In the genomic region with DNA sequence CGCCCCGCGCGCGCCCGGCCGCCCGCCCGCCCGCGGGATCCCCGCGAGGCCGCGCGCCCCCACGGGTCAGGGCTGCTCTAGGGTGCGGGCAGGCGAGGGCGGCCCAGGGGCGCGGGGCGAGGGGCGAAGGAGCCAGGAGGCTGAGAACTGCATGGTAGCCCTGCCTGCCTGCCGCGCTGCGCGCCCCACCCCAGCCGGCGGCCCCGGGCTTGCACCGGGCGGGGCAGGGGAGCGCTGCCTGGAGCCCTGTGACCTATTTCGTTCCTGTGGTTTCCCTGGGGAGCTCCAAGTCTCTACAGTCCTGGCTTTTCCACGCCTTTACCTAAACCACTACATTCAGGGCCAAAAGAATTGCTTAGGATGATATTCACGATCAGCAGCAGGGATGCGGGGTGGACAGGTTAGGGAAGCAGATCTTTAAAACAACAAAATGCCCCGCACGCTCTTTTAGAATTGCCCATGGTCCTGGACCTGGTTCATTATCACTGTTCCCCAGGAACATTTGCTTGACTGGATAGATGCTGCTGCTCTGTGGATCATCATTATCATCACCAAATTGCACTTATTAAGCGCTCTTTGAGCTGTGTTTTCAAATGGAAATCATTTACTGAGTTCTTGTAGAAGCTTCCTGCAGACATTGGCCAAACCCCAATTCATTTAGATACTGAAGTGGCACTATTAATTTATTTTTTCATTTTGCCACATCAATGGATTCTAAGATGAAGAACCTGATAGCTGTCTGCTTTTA, we compare ENCODE assay signal across 9 cellular contexts. TPM values are rescaled to one million over a fixed set of nuclear protein-coding genes. Genes with fewer than 3 reads are reported as not detected.
A peak's percentile ranks its signal among the peaks of the same experiment; 100 is the strongest.
DNase-seq lines count a peak whose midpoint lies in the region; ATAC-seq and TF ChIP-seq lines count a peak whose summit lies in the region.
"Had no signal": no experiment of that assay in that cellular context is flagged by ENCODE, and none has a peak within 500 bp of the region (broad histone marks: within the 10 kb centered on the region; RNA-seq: fewer than 3 reads in every experiment).

No MANE protein-coding gene starts in this region.

- no peaks in the 10 kb centered on the region for H3K36me3 Mint-ChIP-seq in activated T-cell treated with anti-CD3 and anti-CD28 coated beads, Interleukin-2, amount 50 U/mL, for 24 hours (ENCODE audit: low read depth)
- H3K36me3 Mint-ChIP-seq in WTC11, result no peaks in the 10 kb centered on the region
- H3K36me3 Mint-ChIP-seq in stimulated activated naive B cell treated with anti-CD40 and anti-IgM and Interleukin-4, amounts not matched to agents 10 μg/mL and 1 μg/mL and 100 μg/mL, for 72 hours, result no peaks in the 10 kb centered on the region

- H3K9me3 Mint-ChIP-seq in activated T-cell treated with anti-CD3 and anti-CD28 coated beads, Interleukin-2, amount 50 U/mL, for 24 hours, result no peaks in the 10 kb centered on the region
- no peaks in the 10 kb centered on the region for H3K9me3 Mint-ChIP-seq in WTC11
- H3K9me3 Mint-ChIP-seq in stimulated activated naive B cell treated with anti-CD40 and anti-IgM and Interleukin-4, amounts not matched to agents 10 μg/mL and 1 μg/mL and 100 μg/mL, for 72 hours, result no peaks in the 10 kb centered on the region

- no peak for DNase-seq in activated T-cell treated with anti-CD3 and anti-CD28 coated beads, Interleukin-2, amount 50 U/mL, for 24 hours
- DNase-seq in activated T-cell treated with anti-CD3 and anti-CD28 coated beads, Interleukin-2, amount 50 U/mL, for 48 hours, result no peak
- DNase-seq in WTC11 (ENCODE audit: low spot score) (peak; percentile 23), SKM-1 treated with dmso at 0.1 percent for 144 hours (lab: John Stamatoyannopoulos, UW; ENCODE audit: unreplicated experiment) (no peak), mesenteric fat pad (ENCODE audit: low spot score) (no peak), left lobe of liver (ENCODE audit: low spot score) (no peak)
- DNase-seq in stimulated activated naive B cell treated with anti-CD40 and anti-IgM and Interleukin-4, amounts not matched to agents 10 μg/mL and 1 μg/mL and 100 μg/mL, for 72 hours, result no peak
- DNase-seq: gastrocnemius medialis had no signal

- peaks cover 10% of the 10 kb centered on the region for H3K4me1 Mint-ChIP-seq in activated T-cell treated with anti-CD3 and anti-CD28 coated beads, Interleukin-2, amount 50 U/mL, for 24 hours (ENCODE audit: low read depth)
- peaks cover 9% of the 10 kb centered on the region; the same call in 1 of the 2 replicates for H3K4me1 Mint-ChIP-seq in WTC11
- peaks cover 10 to 15% of the 10 kb centered on the region in 2 donors for H3K4me1 Mint-ChIP-seq in stimulated activated naive B cell treated with anti-CD40 and anti-IgM and Interleukin-4, amounts not matched to agents 10 μg/mL and 1 μg/mL and 100 μg/mL, for 72 hours

- H3K4me3 Mint-ChIP-seq in activated T-cell treated with anti-CD3 and anti-CD28 coated beads, Interleukin-2, amount 50 U/mL, for 24 hours, result peak overlapping the region; percentile 47
- H3K4me3 Mint-ChIP-seq in WTC11, result peak overlapping the region; percentile 63
- H3K4me3 Mint-ChIP-seq in stimulated activated naive B cell treated with anti-CD40 and anti-IgM and Interleukin-4, amounts not matched to agents 10 μg/mL and 1 μg/mL and 100 μg/mL, for 72 hours, result peak overlapping the region; percentile 20 to 48

- peak overlapping the region; percentile 25 for H3K4me3 ChIP-seq in iPS-11a (ENCODE audit: low read depth, low read length)

- TF ChIP-seq CTCF in WTC11 (IDR thresholded peaks at IDR 0.05), result no peak

- H3K27me3 Mint-ChIP-seq in activated T-cell treated with anti-CD3 and anti-CD28 coated beads, Interleukin-2, amount 50 U/mL, for 24 hours, result peaks cover 76% of the 10 kb centered on the region
- peaks cover 61% of the 10 kb centered on the region for H3K27me3 Mint-ChIP-seq in WTC11 (ENCODE audit: low read depth)
- peaks cover 44 to 60% of the 10 kb centered on the region in 2 donors for H3K27me3 Mint-ChIP-seq in stimulated activated naive B cell treated with anti-CD40 and anti-IgM and Interleukin-4, amounts not matched to agents 10 μg/mL and 1 μg/mL and 100 μg/mL, for 72 hours

- ATAC-seq in WTC11 (peak; percentile 78), left lobe of liver (no peak)
- peak; percentile 50 to 53 for ATAC-seq in stimulated activated naive B cell treated with anti-CD40 and anti-IgM and Interleukin-4, amounts not matched to agents 10 μg/mL and 1 μg/mL and 100 μg/mL, for 72 hours (replicated peaks)
- ATAC-seq: gastrocnemius medialis had no signal

- POLR2A ChIA-PET in WTC11 (lab: Charles Lee), result no interaction called here

- CTCF ChIA-PET in WTC11 (lab: Charles Lee), result interaction anchor here (0.9 kb wide), 1 partner anchor 112 kb away, joined by 5 read pairs; no protein-coding TSS in a partner anchor

- no peak overlapping the region for H3K27ac Mint-ChIP-seq in activated T-cell treated with anti-CD3 and anti-CD28 coated beads, Interleukin-2, amount 50 U/mL, for 24 hours
- H3K27ac Mint-ChIP-seq in WTC11, result no peak overlapping the region
- H3K27ac Mint-ChIP-seq in stimulated activated naive B cell treated with anti-CD40 and anti-IgM and Interleukin-4, amounts not matched to agents 10 μg/mL and 1 μg/mL and 100 μg/mL, for 72 hours, result no peak overlapping the region

TF ChIP-seq in WTC11, 78 proteins besides CTCF, POLR2A, EP300 and RAD21 (continues in another document):
- TF ChIP-seq FOXK1 (CRISPR knock-in tag; IDR thresholded peaks at IDR 0.05) (no peak), MYBL2 (CRISPR knock-in tag; IDR thresholded peaks at IDR 0.05) (no peak), TP53 (CRISPR knock-in tag; IDR thresholded peaks at IDR 0.05) (no peak), ATF6 (CRISPR knock-in tag; IDR thresholded peaks at IDR 0.05) (no peak), CREM (CRISPR knock-in tag; IDR thresholded peaks at IDR 0.05) (no peak), ZNF512 (CRISPR knock-in tag; IDR thresholded peaks at IDR 0.05; ENCODE audit: borderline replicate concordance) (no peak)
- TF ChIP-seq, protein P1, sequence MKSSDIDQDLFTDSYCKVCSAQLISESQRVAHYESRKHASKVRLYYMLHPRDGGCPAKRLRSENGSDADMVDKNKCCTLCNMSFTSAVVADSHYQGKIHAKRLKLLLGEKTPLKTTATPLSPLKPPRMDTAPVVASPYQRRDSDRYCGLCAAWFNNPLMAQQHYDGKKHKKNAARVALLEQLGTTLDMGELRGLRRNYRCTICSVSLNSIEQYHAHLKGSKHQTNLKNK (CRISPR knock-in tag; IDR thresholded peaks at IDR 0.05), result no peak
- TF ChIP-seq, protein P2, sequence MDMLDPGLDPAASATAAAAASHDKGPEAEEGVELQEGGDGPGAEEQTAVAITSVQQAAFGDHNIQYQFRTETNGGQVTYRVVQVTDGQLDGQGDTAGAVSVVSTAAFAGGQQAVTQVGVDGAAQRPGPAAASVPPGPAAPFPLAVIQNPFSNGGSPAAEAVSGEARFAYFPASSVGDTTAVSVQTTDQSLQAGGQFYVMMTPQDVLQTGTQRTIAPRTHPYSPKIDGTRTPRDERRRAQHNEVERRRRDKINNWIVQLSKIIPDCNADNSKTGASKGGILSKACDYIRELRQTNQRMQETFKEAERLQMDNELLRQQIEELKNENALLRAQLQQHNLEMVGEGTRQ (CRISPR knock-in tag; IDR thresholded peaks at IDR 0.05), result no peak
- TF ChIP-seq, protein P3, sequence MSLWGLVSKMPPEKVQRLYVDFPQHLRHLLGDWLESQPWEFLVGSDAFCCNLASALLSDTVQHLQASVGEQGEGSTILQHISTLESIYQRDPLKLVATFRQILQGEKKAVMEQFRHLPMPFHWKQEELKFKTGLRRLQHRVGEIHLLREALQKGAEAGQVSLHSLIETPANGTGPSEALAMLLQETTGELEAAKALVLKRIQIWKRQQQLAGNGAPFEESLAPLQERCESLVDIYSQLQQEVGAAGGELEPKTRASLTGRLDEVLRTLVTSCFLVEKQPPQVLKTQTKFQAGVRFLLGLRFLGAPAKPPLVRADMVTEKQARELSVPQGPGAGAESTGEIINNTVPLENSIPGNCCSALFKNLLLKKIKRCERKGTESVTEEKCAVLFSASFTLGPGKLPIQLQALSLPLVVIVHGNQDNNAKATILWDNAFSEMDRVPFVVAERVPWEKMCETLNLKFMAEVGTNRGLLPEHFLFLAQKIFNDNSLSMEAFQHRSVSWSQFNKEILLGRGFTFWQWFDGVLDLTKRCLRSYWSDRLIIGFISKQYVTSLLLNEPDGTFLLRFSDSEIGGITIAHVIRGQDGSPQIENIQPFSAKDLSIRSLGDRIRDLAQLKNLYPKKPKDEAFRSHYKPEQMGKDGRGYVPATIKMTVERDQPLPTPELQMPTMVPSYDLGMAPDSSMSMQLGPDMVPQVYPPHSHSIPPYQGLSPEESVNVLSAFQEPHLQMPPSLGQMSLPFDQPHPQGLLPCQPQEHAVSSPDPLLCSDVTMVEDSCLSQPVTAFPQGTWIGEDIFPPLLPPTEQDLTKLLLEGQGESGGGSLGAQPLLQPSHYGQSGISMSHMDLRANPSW (CRISPR knock-in tag; conservative IDR thresholded peaks at IDR 0.05; ENCODE audit: low read depth), result no peak

RNA-seq across cellular contexts. Expression of gene GPR12, which starts 0.4 kb away (rescaled TPM):
- total RNA-seq in WTC11 (2021) (0.07 to 0.09 TPM in 2 of 3 replicates, not detected in the other), mesenteric fat pad (not detected), left lobe of liver (not detected)
- total RNA-seq: gastrocnemius medialis had no signal
